In the genomic region with DNA sequence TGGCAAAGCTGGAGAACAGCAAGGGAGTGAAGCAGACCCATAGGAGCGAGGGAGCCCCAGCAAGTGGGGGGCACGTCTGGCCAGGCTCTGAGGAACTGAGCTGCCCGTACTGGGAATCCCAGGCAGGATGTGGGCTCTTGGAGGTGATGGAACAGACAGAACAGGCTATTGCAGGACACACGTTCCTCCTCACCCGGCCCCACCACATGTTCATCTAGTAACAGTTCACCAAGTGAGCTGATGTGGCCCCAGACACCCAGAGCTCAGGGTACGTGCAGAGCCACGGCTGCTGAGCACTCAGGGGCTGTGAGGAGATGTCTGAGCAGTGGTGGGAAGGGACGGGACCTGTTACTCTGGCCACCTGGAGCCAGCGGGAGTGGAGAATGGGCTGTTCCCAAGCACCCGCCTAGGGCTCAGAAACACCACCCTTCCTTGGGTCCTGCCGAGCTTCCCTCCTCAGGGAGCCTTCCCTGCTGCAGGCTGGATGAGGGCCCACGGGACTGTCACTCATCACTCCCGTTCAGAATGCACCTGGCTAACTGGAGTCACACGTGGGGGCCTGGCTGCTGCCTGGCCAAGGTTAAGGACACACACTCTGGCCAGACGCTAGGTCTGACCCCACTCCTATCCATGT, we compare ENCODE assay signal across 13 cellular contexts. TPM values are rescaled to one million over a fixed set of nuclear protein-coding genes. Genes with fewer than 3 reads are reported as not detected.
DNase-seq lines count a peak whose midpoint lies in the region; ATAC-seq, FAIRE-seq and TF ChIP-seq lines count a peak whose summit lies in the region.
"Had no signal": no experiment of that assay in that cellular context is flagged by ENCODE, and none has a peak within 500 bp of the region (broad histone marks: within the 10 kb centered on the region; RNA-seq: fewer than 3 reads in every experiment).

No MANE protein-coding gene starts in this region.

- H3K9me3 Mint-ChIP-seq in activated CD8-positive, alpha-beta T cell treated with anti-CD3 and anti-CD28 coated beads, Interleukin-2, amount 10 ng/mL, durations not matched to agents 7 days and 5 days (ENCODE audit: insufficient read depth): no peaks in the 10 kb centered on the region

- no peak overlapping the region for H3K4me3 Mint-ChIP-seq in activated CD8-positive, alpha-beta T cell treated with anti-CD3 and anti-CD28 coated beads, Interleukin-2, amount 10 ng/mL, durations not matched to agents 7 days and 5 days

- H3K27me3 Mint-ChIP-seq in activated CD8-positive, alpha-beta T cell treated with anti-CD3 and anti-CD28 coated beads, Interleukin-2, amount 10 ng/mL, durations not matched to agents 7 days and 5 days (ENCODE audit: low read depth): no peaks in the 10 kb centered on the region

- peaks cover 3% of the 10 kb centered on the region for H3K36me3 Mint-ChIP-seq in activated CD8-positive, alpha-beta T cell treated with anti-CD3 and anti-CD28 coated beads, Interleukin-2, amount 10 ng/mL, durations not matched to agents 7 days and 5 days (ENCODE audit: low read depth)

- H3K27ac Mint-ChIP-seq in activated CD8-positive, alpha-beta T cell treated with anti-CD3 and anti-CD28 coated beads, Interleukin-2, amount 10 ng/mL, durations not matched to agents 7 days and 5 days: peak overlapping the region; percentile 2

- FAIRE-seq in small intestine (lab: Jason Lieb, UNC): no peak
- FAIRE-seq: TTC549 had no signal

- ATAC-seq in activated CD8-positive, alpha-beta T cell treated with anti-CD3 and anti-CD28 coated beads, Interleukin-2, amount 10 ng/mL, durations not matched to agents 7 days and 5 days: no peak
- ATAC-seq in GM21390 (IDR thresholded peaks at IDR 0.05; ENCODE audit: unreplicated experiment): no peak

- H3K4me2 ChIP-seq in hepatocyte: peak overlapping the region; percentile 28

- no peaks in the 10 kb centered on the region for H3K9me3 ChIP-seq in hepatocyte (ENCODE audit: low read depth)
- H3K9me3 ChIP-seq in small intestine (ENCODE audit: control insufficient read depth, low read depth): no peaks in the 10 kb centered on the region

- H2AFZ ChIP-seq in hepatocyte: no peak overlapping the region

- peaks cover 94% of the 10 kb centered on the region for H4K20me1 ChIP-seq in hepatocyte (ENCODE audit: insufficient read depth, poor library complexity, severe bottlenecking)

- CTCF ChIA-PET in activated CD8-positive, alpha-beta T cell treated with anti-CD3 and anti-CD28 coated beads, Interleukin-2, amount 10 ng/mL, durations not matched to agents 7 days and 5 days (lab: Charles Lee): interaction anchor here (0.6 to 4.7 kb wide), 4 partner anchors 15 to 86 kb away, joined by 3 to 25 read pairs (median 4); no protein-coding TSS in a partner anchor

- no peaks in the 10 kb centered on the region for H3K9me2 ChIP-seq in hepatocyte (replicated peaks; ENCODE audit: insufficient read depth)

- POLR2A ChIA-PET in activated CD8-positive, alpha-beta T cell treated with anti-CD3 and anti-CD28 coated beads, Interleukin-2, amount 10 ng/mL, durations not matched to agents 7 days and 5 days (lab: Charles Lee): no interaction called here

- H3K79me2 ChIP-seq in hepatocyte: peaks cover 98% of the 10 kb centered on the region

- H3K36me3 ChIP-seq in hepatocyte (replicated peaks; ENCODE audit: insufficient read depth, low read depth) (no peaks in the 10 kb centered on the region), small intestine (ENCODE audit: control insufficient read depth in 2 of 2, insufficient read depth in 2 of 2, low read length in 2 of 2) (no peaks in the 10 kb centered on the region)

- H3K27ac ChIP-seq in hepatocyte: peak overlapping the region; percentile 81
- H3K27ac ChIP-seq in small intestine (ENCODE audit: low read depth in 1 of 2, low read length in 1 of 2): peak overlapping the region; percentile 85 to 90

- H3K4me1 Mint-ChIP-seq in activated CD8-positive, alpha-beta T cell treated with anti-CD3 and anti-CD28 coated beads, Interleukin-2, amount 10 ng/mL, durations not matched to agents 7 days and 5 days (ENCODE audit: low read depth): peaks cover 94% of the 10 kb centered on the region

- peak; percentile 15 for DNase-seq in GF-D8 (lab: John Stamatoyannopoulos, UW)
- no peak for DNase-seq in activated CD8-positive, alpha-beta T cell treated with anti-CD3 and anti-CD28 coated beads, Interleukin-2, amount 10 ng/mL, durations not matched to agents 7 days and 5 days
- no peak for DNase-seq in hepatocyte (ENCODE audit: low spot score)
- DNase-seq in small intestine: peak; percentile 25
- no peak for DNase-seq in NOMO-1 (lab: John Stamatoyannopoulos, UW; ENCODE audit: unreplicated experiment in 2 of 2)
- DNase-seq in amygdala (lab: John Stamatoyannopoulos, UW): no peak
- DNase-seq in NOMO-1 treated with dmso at 0.1 percent for 144 hours (lab: John Stamatoyannopoulos, UW; ENCODE audit: unreplicated experiment): no peak
- DNase-seq: DMS 273 treated with DMSO at 0.1 percent for 48 hours; effector CD8-positive, alpha-beta T cell; NCI-H2081 treated with DMSO at 0.1 percent for 48 hours; PC-3 had no signal

- WGBS in hepatocyte (ENCODE audit: low lambda C conversion rate, missing lambda C conversion rate): 81% methylated on average over 15 of the region's 15 CpGs
- WGBS in small intestine, 3 donors: 42 to 57% (median 48%) methylated on average over 15 of the region's 15 CpGs

- H3K4me1 ChIP-seq in hepatocyte (ENCODE audit: insufficient read depth): peaks cover 42% of the 10 kb centered on the region
- H3K4me1 ChIP-seq in small intestine (ENCODE audit: control insufficient read depth in 2 of 2, insufficient read depth in 1 of 2, low read depth in 1 of 2, low read length in 1 of 2): peaks cover 45 to 58% of the 10 kb centered on the region in 2 donors

- no peak overlapping the region for H3K4me3 ChIP-seq in hepatocyte
- H3K4me3 ChIP-seq in small intestine (ENCODE audit: low read depth in 1 of 2, low read length in 2 of 2): no peak overlapping the region

- H3K27me3 ChIP-seq in hepatocyte (no peaks in the 10 kb centered on the region), small intestine (ENCODE audit: control insufficient read depth in 2 of 2, insufficient read depth in 2 of 2, low read length in 2 of 2) (no peaks in the 10 kb centered on the region)

- TF ChIP-seq CTCF in hepatocyte (IDR thresholded peaks at IDR 0.05; ENCODE audit: poor library complexity): no peak

RNA-seq across cellular contexts. Expression of a gene that starts 18.4 kb away (rescaled TPM):
- 10 to 100 TPM; 20.8 to 22.3 TPM for total RNA-seq in activated CD8-positive, alpha-beta T cell treated with anti-CD3 and anti-CD28 coated beads, Interleukin-2, amount 10 ng/mL, durations not matched to agents 7 days and 5 days
- total RNA-seq in hepatocyte: 3.9 and 11.0 TPM in 2 replicates
- 15.0 and 18.1 TPM in 2 replicates for polyA plus RNA-seq in hepatocyte
- 10 to 100 TPM in 1 of 3 donors, 1 to 10 TPM in 2; 8.6 to 11.4 (median 9.5) TPM for polyA plus RNA-seq in small intestine

RNA-seq across cellular contexts. Expression of a gene that starts 39.9 kb away (rescaled TPM):
- 100 to 1,000 TPM; 245 to 247 TPM for total RNA-seq in activated CD8-positive, alpha-beta T cell treated with anti-CD3 and anti-CD28 coated beads, Interleukin-2, amount 10 ng/mL, durations not matched to agents 7 days and 5 days
- total RNA-seq in hepatocyte: 183 and 195 TPM in 2 replicates
- polyA plus RNA-seq in hepatocyte (247 and 262 TPM in 2 replicates), small intestine (100 to 1,000 TPM; 175 to 189 (median 185) TPM)

RNA-seq across cellular contexts. Expression of a gene that starts 54.2 kb away (rescaled TPM):
- total RNA-seq in activated CD8-positive, alpha-beta T cell treated with anti-CD3 and anti-CD28 coated beads, Interleukin-2, amount 10 ng/mL, durations not matched to agents 7 days and 5 days: 100 to 1,000 TPM; 101 to 108 TPM
- 76.3 and 91.7 TPM in 2 replicates for total RNA-seq in hepatocyte
- polyA plus RNA-seq in hepatocyte: 85.7 and 89.2 TPM in 2 replicates
- polyA plus RNA-seq in small intestine: 10 to 100 TPM; 72.3 to 81.3 (median 78.1) TPM

Comparison
In these comparisons a context has a peak if more than half of its experiments do, and no peak if none do; other contexts are left out.
1. DNase-seq: peak in GF-D8 (single experiment) and small intestine (single experiment); none in activated CD8-positive, alpha-beta T cell treated with anti-CD3 and anti-CD28 coated beads, Interleukin-2, amount 10 ng/mL, durations not matched to agents 7 days and 5 days (single experiment), hepatocyte (single experiment), NOMO-1 (0 of 2), amygdala (0 of 56) and NOMO-1 treated with dmso at 0.1 percent for 144 hours (single experiment).